9 cellular contexts compared by ENCODE assay signal in the genomic region with DNA sequence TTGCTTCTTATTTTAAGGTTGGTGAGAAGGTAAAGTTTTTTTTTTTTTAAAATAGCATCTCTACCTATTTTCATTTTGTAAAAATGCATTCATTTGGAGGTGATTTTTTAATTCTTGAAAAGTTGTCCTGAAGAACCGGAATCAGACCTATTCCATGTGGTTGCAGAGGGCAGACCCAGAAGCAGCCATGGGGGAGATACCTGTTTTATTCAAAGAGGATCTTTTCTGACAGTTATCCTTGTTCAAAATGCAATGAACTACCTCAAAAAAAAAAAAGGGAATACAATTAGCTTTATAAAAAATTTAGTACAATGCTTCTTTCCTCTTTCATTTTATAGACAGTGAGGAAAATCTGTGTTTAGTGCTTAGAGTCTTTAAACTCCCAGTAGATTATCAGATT. TPM values are rescaled to one million over a fixed set of nuclear protein-coding genes. Genes with fewer than 3 reads are reported as not detected.
DNase-seq lines count a peak whose midpoint lies in the region; ATAC-seq and TF ChIP-seq lines count a peak whose summit lies in the region.
"Had no signal": no experiment of that assay in that cellular context is flagged by ENCODE, and none has a peak within 500 bp of the region (broad histone marks: within the 10 kb centered on the region; RNA-seq: fewer than 3 reads in every experiment).

No MANE protein-coding gene starts in this region.

- H3K9ac ChIP-seq in mucosa of stomach (ENCODE audit: low read length): peak overlapping the region; percentile 100

- intact Hi-C loops in left cardiac atrium (cut with DNase I) (loop anchor here in 1 of 2 donors (5.0 kb wide), 1 partner anchor 256 kb away; the partner anchor contains the start of gene VCPKMT), vagina (cut with DNase I) (loop anchor here (10.0 kb wide), 1 partner anchor 254 kb away; the partner anchor contains the start of gene VCPKMT)

- no peaks in the 10 kb centered on the region for H3K36me3 ChIP-seq in cardiac muscle cell
- no peaks in the 10 kb centered on the region for H3K36me3 ChIP-seq in mucosa of stomach (ENCODE audit: control insufficient read depth, insufficient read depth, low read length)
- no peaks in the 10 kb centered on the region for H3K36me3 ChIP-seq in vagina

- DNase-seq in cardiac muscle cell (ENCODE audit: low read depth in 1 of 2, low spot score in 1 of 2): no peak
- DNase-seq in left cardiac atrium: no peak
- DNase-seq in central memory CD8-positive, alpha-beta T cell (ENCODE audit: low spot score in 2 of 2): no peak
- no peak for DNase-seq in vagina (ENCODE audit: extremely low spot score in 2 of 2)
- no peak for DNase-seq in GOT3 (lab: John Stamatoyannopoulos, UW)
- no peak for DNase-seq in SW 1271 (lab: John Stamatoyannopoulos, UW)

- H3K4me1 ChIP-seq in cardiac muscle cell (ENCODE audit: low read depth) (peaks cover 24% of the 10 kb centered on the region), mucosa of stomach (ENCODE audit: control insufficient read depth, insufficient read depth, low read length) (peaks cover 9% of the 10 kb centered on the region), vagina (peaks cover 12% of the 10 kb centered on the region)

- peaks cover 11% of the 10 kb centered on the region for H3K27me3 Mint-ChIP-seq in central memory CD8-positive, alpha-beta T cell
- H3K27me3 Mint-ChIP-seq: naive B cell had no signal

- TF ChIP-seq POLR2A in vagina (IDR thresholded peaks at IDR 0.05): no peak

- H3K4me3 ChIP-seq in cardiac muscle cell (peak overlapping the region; percentile 58), mucosa of stomach (ENCODE audit: low read length) (peak overlapping the region; percentile 100), vagina (peak overlapping the region; percentile 51 to 64)

- peak overlapping the region; percentile 32 for H3K27ac Mint-ChIP-seq in central memory CD8-positive, alpha-beta T cell (ENCODE audit: low read depth)

- TF ChIP-seq CTCF in cardiac muscle cell (IDR thresholded peaks at IDR 0.05; ENCODE audit: low read depth, low read length): no peak
- TF ChIP-seq CTCF in vagina (IDR thresholded peaks at IDR 0.05): no peak

- H3K27ac ChIP-seq in cardiac muscle cell: peak overlapping the region; percentile 100
- peak overlapping the region; percentile 95 for H3K27ac ChIP-seq in vagina

- no peak overlapping the region for H3K4me3 Mint-ChIP-seq in central memory CD8-positive, alpha-beta T cell

- no peaks in the 10 kb centered on the region for H3K27me3 ChIP-seq in cardiac muscle cell
- H3K27me3 ChIP-seq in mucosa of stomach (ENCODE audit: control insufficient read depth, insufficient read depth, low read length): no peaks in the 10 kb centered on the region
- no peaks in the 10 kb centered on the region for H3K27me3 ChIP-seq in vagina

- H3K4me1 Mint-ChIP-seq in central memory CD8-positive, alpha-beta T cell: no peaks in the 10 kb centered on the region

- H3K36me3 Mint-ChIP-seq in central memory CD8-positive, alpha-beta T cell (ENCODE audit: insufficient read depth): peaks cover 20% of the 10 kb centered on the region

- H3K9me3 ChIP-seq in cardiac muscle cell (ENCODE audit: low read depth): no peaks in the 10 kb centered on the region
- H3K9me3 ChIP-seq in mucosa of stomach (ENCODE audit: control insufficient read depth, low read length): no peaks in the 10 kb centered on the region
- H3K9me3 ChIP-seq in vagina: no peaks in the 10 kb centered on the region

- H3K9me3 Mint-ChIP-seq in central memory CD8-positive, alpha-beta T cell: peaks cover 9% of the 10 kb centered on the region

- ATAC-seq in left cardiac atrium (no peak), HG03460 (IDR thresholded peaks at IDR 0.05; ENCODE audit: unreplicated experiment) (no peak)
- no peak for ATAC-seq in central memory CD8-positive, alpha-beta T cell (replicated peaks; ENCODE audit: extremely low read depth, poor library complexity, severe bottlenecking)

RNA-seq across cellular contexts. Expression of gene NEMF, which starts 8.4 kb away (rescaled TPM):
- total RNA-seq in cardiac muscle cell: 33.9 and 43.9 TPM in 2 replicates
- 71.9 and 80.5 TPM in 2 replicates for polyA plus RNA-seq in cardiac muscle cell
- total RNA-seq in left cardiac atrium: 10 to 100 TPM; 48.6 to 60.5 TPM
- 77.8 TPM for total RNA-seq in vagina

RNA-seq across cellular contexts. Expression of gene ARF6, which starts 31.9 kb away (rescaled TPM):
- 22.5 and 23.3 TPM in 2 replicates for total RNA-seq in cardiac muscle cell
- 27.8 and 28.4 TPM in 2 replicates for polyA plus RNA-seq in cardiac muscle cell
- total RNA-seq in left cardiac atrium: 10 to 100 TPM; 28.6 to 38.0 TPM
- total RNA-seq in vagina: 48.6 TPM
